ENCODE assay signal across 11 cellular contexts in the genomic region with DNA sequence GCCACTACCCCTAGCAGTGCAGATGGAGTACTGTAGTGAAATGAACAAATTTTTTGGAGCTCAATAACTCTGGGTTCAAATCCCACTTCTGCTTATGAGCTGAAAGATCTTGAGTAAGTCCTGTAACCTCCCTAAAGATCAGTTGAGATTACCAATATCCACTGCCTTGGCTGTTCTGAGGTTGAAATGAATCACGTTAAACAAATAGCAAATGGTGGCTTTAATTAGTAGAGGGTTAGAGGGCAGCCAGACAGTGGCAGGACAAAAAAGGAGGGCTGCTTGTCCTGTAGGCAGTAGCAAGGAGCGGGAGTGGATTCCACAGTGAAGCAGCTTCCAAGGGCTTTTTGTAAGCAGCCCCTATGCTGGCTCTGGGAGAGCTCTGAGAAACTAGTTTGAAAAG.
A peak's percentile ranks its signal among the peaks of the same experiment; 100 is the strongest.
DNase-seq lines count a peak whose midpoint lies in the region; ATAC-seq and TF ChIP-seq lines count a peak whose summit lies in the region.
"Had no signal": no experiment of that assay in that cellular context is flagged by ENCODE, and none has a peak within 500 bp of the region (broad histone marks: within the 10 kb centered on the region; RNA-seq: fewer than 3 reads in every experiment).

No MANE protein-coding gene starts in this region.

- no peak for TF ChIP-seq CTCF in DOHH2 (IDR thresholded peaks at IDR 0.05; ENCODE audit: low read depth, low read length, poor library complexity, severe bottlenecking)

- ATAC-seq in GM19395 (IDR thresholded peaks at IDR 0.05; ENCODE audit: unreplicated experiment) (no peak), HG03460 (IDR thresholded peaks at IDR 0.05; ENCODE audit: unreplicated experiment) (no peak), GM18873 (IDR thresholded peaks at IDR 0.05; ENCODE audit: low FRiP score, unreplicated experiment) (no peak)

- no peaks in the 10 kb centered on the region for H3K9me3 Mint-ChIP-seq in activated T-helper 1 cell treated with anti-CD3 and anti-CD28 coated beads, Interleukin-12 subunit alpha, Interleukin-12 subunit beta, Interleukin-2, Interleukin-4 antibody, amounts not matched to agents 30 ng/mL and 10 ng/mL and 1 ng/mL, durations not matched to agents 14 hours and 24 hours and 36 hours
- H3K9me3 Mint-ChIP-seq: immature natural killer cell had no signal

- H3F3A ChIP-seq in DOHH2 (ENCODE audit: control insufficient read depth, insufficient read depth), result no peaks in the 10 kb centered on the region

- intact Hi-C loops in activated T-helper 1 cell treated with anti-CD3 and anti-CD28 coated beads, Interleukin-12 subunit alpha, Interleukin-12 subunit beta, Interleukin-2, Interleukin-4 antibody, amounts not matched to agents 30 ng/mL and 10 ng/mL and 1 ng/mL, durations not matched to agents 14 hours and 24 hours and 36 hours (cut with micrococcal nuclease), result loop anchor here (2.0 kb wide), 1 partner anchor 315 kb away; no protein-coding TSS in a partner anchor

- DNase-seq in activated T-helper 1 cell treated with anti-CD3 and anti-CD28 coated beads, Interleukin-12 subunit alpha, Interleukin-12 subunit beta, Interleukin-2, Interleukin-4 antibody, amounts not matched to agents 30 ng/mL and 10 ng/mL and 1 ng/mL, durations not matched to agents 14 hours and 24 hours and 36 hours (ENCODE audit: low spot score), result no peak
- peak; percentile 7 for DNase-seq in iris pigment epithelial cell (ENCODE audit: low read depth)
- DNase-seq in ecto neural progenitor cell (ENCODE audit: low spot score), result no peak

- peaks cover 11% of the 10 kb centered on the region for H3K27me3 Mint-ChIP-seq in activated T-helper 1 cell treated with anti-CD3 and anti-CD28 coated beads, Interleukin-12 subunit alpha, Interleukin-12 subunit beta, Interleukin-2, Interleukin-4 antibody, amounts not matched to agents 30 ng/mL and 10 ng/mL and 1 ng/mL, durations not matched to agents 14 hours and 24 hours and 36 hours (ENCODE audit: insufficient read depth)

- no peaks in the 10 kb centered on the region for H4K20me1 ChIP-seq in DOHH2 (ENCODE audit: control insufficient read depth, insufficient read depth, low read depth, low read length)

- H3K4me1 ChIP-seq in DOHH2 (ENCODE audit: control insufficient read depth, low read length), result peaks cover 30% of the 10 kb centered on the region
- peaks cover 30 to 50% (median 35%) of the 10 kb centered on the region in 3 donors for H3K4me1 ChIP-seq in skeletal muscle tissue (ENCODE audit: control insufficient read depth in 3 of 3, insufficient read depth in 3 of 3, low read length in 3 of 3)
- H3K4me1 ChIP-seq: pancreas had no signal

- H3K4me3 ChIP-seq in DOHH2 (ENCODE audit: low read length) (no peak overlapping the region), skeletal muscle tissue (ENCODE audit: low read length in 3 of 3) (no peak overlapping the region)
- H3K4me3 ChIP-seq: HAP-1, pancreas had no signal

- H3K36me3 Mint-ChIP-seq in activated T-helper 1 cell treated with anti-CD3 and anti-CD28 coated beads, Interleukin-12 subunit alpha, Interleukin-12 subunit beta, Interleukin-2, Interleukin-4 antibody, amounts not matched to agents 30 ng/mL and 10 ng/mL and 1 ng/mL, durations not matched to agents 14 hours and 24 hours and 36 hours (ENCODE audit: low read depth), result no peaks in the 10 kb centered on the region

- H3K36me3 ChIP-seq in DOHH2 (ENCODE audit: control insufficient read depth, low read length), result no peaks in the 10 kb centered on the region
- H3K36me3 ChIP-seq in skeletal muscle tissue (ENCODE audit: control insufficient read depth in 3 of 3, insufficient read depth in 3 of 3, low read length in 3 of 3), result no peaks in the 10 kb centered on the region
- H3K36me3 ChIP-seq: HAP-1, pancreas had no signal

- no peak overlapping the region for H3K4me3 Mint-ChIP-seq in activated T-helper 1 cell treated with anti-CD3 and anti-CD28 coated beads, Interleukin-12 subunit alpha, Interleukin-12 subunit beta, Interleukin-2, Interleukin-4 antibody, amounts not matched to agents 30 ng/mL and 10 ng/mL and 1 ng/mL, durations not matched to agents 14 hours and 24 hours and 36 hours

- H3K27me3 ChIP-seq in DOHH2 (ENCODE audit: control insufficient read depth, low read length), result no peaks in the 10 kb centered on the region
- no peaks in the 10 kb centered on the region for H3K27me3 ChIP-seq in skeletal muscle tissue (ENCODE audit: control insufficient read depth in 3 of 3, insufficient read depth in 3 of 3, low read length in 3 of 3)
- H3K27me3 ChIP-seq: pancreas had no signal

- no peaks in the 10 kb centered on the region for H3K9me2 ChIP-seq in DOHH2 (replicated peaks; ENCODE audit: control insufficient read depth, low read length)

- H3K27ac Mint-ChIP-seq in activated T-helper 1 cell treated with anti-CD3 and anti-CD28 coated beads, Interleukin-12 subunit alpha, Interleukin-12 subunit beta, Interleukin-2, Interleukin-4 antibody, amounts not matched to agents 30 ng/mL and 10 ng/mL and 1 ng/mL, durations not matched to agents 14 hours and 24 hours and 36 hours, result peak overlapping the region; percentile 35

- H3K4me2 ChIP-seq in DOHH2 (ENCODE audit: low read length), result peak overlapping the region; percentile 64

- H3K9me3 ChIP-seq in DOHH2 (ENCODE audit: control insufficient read depth, insufficient read depth, low read length) (no peaks in the 10 kb centered on the region), skeletal muscle tissue (ENCODE audit: control insufficient read depth in 3 of 3, low read length in 3 of 3) (no peaks in the 10 kb centered on the region)
- H3K9me3 ChIP-seq: HAP-1, pancreas had no signal

- H3K27ac ChIP-seq in DOHH2 (ENCODE audit: low read depth, low read length) (no peak overlapping the region), skeletal muscle tissue (ENCODE audit: low read depth, low read length) (peak overlapping the region; percentile 48)

- peaks cover 62% of the 10 kb centered on the region for H3K4me1 Mint-ChIP-seq in activated T-helper 1 cell treated with anti-CD3 and anti-CD28 coated beads, Interleukin-12 subunit alpha, Interleukin-12 subunit beta, Interleukin-2, Interleukin-4 antibody, amounts not matched to agents 30 ng/mL and 10 ng/mL and 1 ng/mL, durations not matched to agents 14 hours and 24 hours and 36 hours (ENCODE audit: low read depth)

- no peaks in the 10 kb centered on the region for H3K79me2 ChIP-seq in DOHH2 (ENCODE audit: control insufficient read depth, low read length)

- H3K9ac ChIP-seq in skeletal muscle tissue (ENCODE audit: low read depth in 1 of 3, low read length in 3 of 3), result no peak overlapping the region
